In the genomic region with DNA sequence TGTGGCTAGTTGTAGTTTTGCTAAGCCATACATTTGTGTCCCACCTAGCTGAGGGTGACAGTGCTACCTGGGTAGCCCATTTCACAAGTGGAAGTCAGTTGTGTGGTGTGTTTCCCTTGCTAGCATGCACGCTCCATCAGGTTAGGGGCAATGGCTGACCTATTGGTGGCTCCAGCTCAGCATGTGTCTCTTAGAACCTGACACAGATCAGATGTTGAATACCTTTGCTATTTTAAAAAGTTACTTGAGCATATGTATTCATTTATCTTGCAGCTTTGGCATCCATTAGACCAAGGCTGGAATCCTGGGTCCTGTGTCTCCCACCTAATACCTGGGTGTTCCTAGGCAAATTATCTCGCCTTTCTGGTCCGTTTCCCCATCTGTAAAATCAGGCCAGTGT, we compare ENCODE assay signal across 19 cellular contexts. TPM values are rescaled to one million over a fixed set of nuclear protein-coding genes. Genes with fewer than 3 reads are reported as not detected.
DNase-seq lines count a peak whose midpoint lies in the region; ATAC-seq, FAIRE-seq and TF ChIP-seq lines count a peak whose summit lies in the region.
"Had no signal": no experiment of that assay in that cellular context is flagged by ENCODE, and none has a peak within 500 bp of the region (broad histone marks: within the 10 kb centered on the region; RNA-seq: fewer than 3 reads in every experiment).

No MANE protein-coding gene starts in this region.

- no peak overlapping the region for H3K4me3 ChIP-seq in AG04450 (ENCODE audit: low read depth, low read length)
- no peak overlapping the region for H3K4me3 ChIP-seq in bronchial epithelial cell (ENCODE audit: low read depth, low read length)
- H3K4me3 ChIP-seq in mesenchymal stem cell (ENCODE audit: insufficient read depth in 1 of 2, low read depth in 1 of 2, low read length in 2 of 2): no peak overlapping the region
- H3K4me3 ChIP-seq: A549, BLaER1, GM23248 had no signal

- peaks cover 3% of the 10 kb centered on the region for H3K4me1 Mint-ChIP-seq in activated CD4-positive, alpha-beta T cell treated with anti-CD3 and anti-CD28 coated beads, Interleukin-2, amount 10 ng/mL, durations not matched to agents 24 days and 14 days

- no peak for ATAC-seq in HG02970 (IDR thresholded peaks at IDR 0.05; ENCODE audit: low FRiP score, unreplicated experiment)
- ATAC-seq: A549, HepG2 had no signal

- H3K9me3 Mint-ChIP-seq in activated CD4-positive, alpha-beta T cell treated with anti-CD3 and anti-CD28 coated beads, Interleukin-2, amount 10 ng/mL, durations not matched to agents 24 days and 14 days: peaks cover 5% of the 10 kb centered on the region

- no peak overlapping the region for H3K4ac ChIP-seq in mesenchymal stem cell (ENCODE audit: low read depth in 1 of 2, low read length in 2 of 2)

- no peak overlapping the region for H2BK15ac ChIP-seq in mesenchymal stem cell (ENCODE audit: low read depth, poor library complexity, severe bottlenecking)

- POLR2A ChIA-PET in AG04450 (lab: Yijun Ruan, JAX): interaction anchor here (0.5 kb wide), 1 partner anchor 14 kb away, joined by 4 read pairs; no protein-coding TSS in a partner anchor

- H3K4me2 ChIP-seq in mesenchymal stem cell (ENCODE audit: low read length, poor library complexity, severe bottlenecking): no peak overlapping the region
- H3K4me2 ChIP-seq: A549, BLaER1 had no signal

- peak overlapping the region; percentile 4 for H4K8ac ChIP-seq in mesenchymal stem cell (ENCODE audit: low read length)

- no peak overlapping the region for H2BK5ac ChIP-seq in mesenchymal stem cell (ENCODE audit: low read depth, low read length, poor library complexity, severe bottlenecking)

- no peak overlapping the region for H2BK120ac ChIP-seq in mesenchymal stem cell (ENCODE audit: low read depth, low read length)

- no peak overlapping the region for H3K27ac Mint-ChIP-seq in activated CD4-positive, alpha-beta T cell treated with anti-CD3 and anti-CD28 coated beads, Interleukin-2, amount 10 ng/mL, durations not matched to agents 24 days and 14 days
- H3K27ac Mint-ChIP-seq: CD4-positive, alpha-beta memory T cell had no signal

- H3K4me3 Mint-ChIP-seq in activated CD4-positive, alpha-beta T cell treated with anti-CD3 and anti-CD28 coated beads, Interleukin-2, amount 10 ng/mL, durations not matched to agents 24 days and 14 days: no peak overlapping the region
- H3K4me3 Mint-ChIP-seq: CD14-positive monocyte; CD4-positive, alpha-beta memory T cell had no signal

- no peak overlapping the region for H3K9ac ChIP-seq in mesenchymal stem cell (ENCODE audit: low read length)
- H3K9ac ChIP-seq: BLaER1, GM23248 had no signal

- 100% methylated on average over 3 of the region's 3 CpGs for WGBS in mesenchymal stem cell

- CTCF ChIA-PET in AG04450 (lab: Charles Lee): no interaction called here

- no peak overlapping the region for H3K14ac ChIP-seq in mesenchymal stem cell (ENCODE audit: low read length in 2 of 2)

- no peaks in the 10 kb centered on the region for H3K36me3 ChIP-seq in bronchial epithelial cell (ENCODE audit: control insufficient read depth, insufficient read depth, low read length)
- peaks cover 9 to 10% of the 10 kb centered on the region in 2 experiments for H3K36me3 ChIP-seq in mesenchymal stem cell (ENCODE audit: control insufficient read depth in 1 of 2, insufficient read depth in 2 of 2, low read depth in 1 of 2, low read length in 2 of 2)

- H2AFZ ChIP-seq in mesenchymal stem cell (ENCODE audit: low read depth, low read length): no peak overlapping the region
- H2AFZ ChIP-seq: GM23248 had no signal

- H3K27me3 ChIP-seq in AG04450 (ENCODE audit: control insufficient read depth, insufficient read depth, low read length) (no peaks in the 10 kb centered on the region), bronchial epithelial cell (ENCODE audit: control insufficient read depth, insufficient read depth, low read length) (no peaks in the 10 kb centered on the region), mesenchymal stem cell (ENCODE audit: control insufficient read depth in 1 of 2, insufficient read depth in 1 of 2, low read length in 2 of 2) (no peaks in the 10 kb centered on the region)
- H3K27me3 ChIP-seq: BLaER1 had no signal

- H3K36me3 Mint-ChIP-seq in activated CD4-positive, alpha-beta T cell treated with anti-CD3 and anti-CD28 coated beads, Interleukin-2, amount 10 ng/mL, durations not matched to agents 24 days and 14 days (ENCODE audit: low read depth): no peaks in the 10 kb centered on the region

- H3K27me3 Mint-ChIP-seq in activated CD4-positive, alpha-beta T cell treated with anti-CD3 and anti-CD28 coated beads, Interleukin-2, amount 10 ng/mL, durations not matched to agents 24 days and 14 days: peaks cover 15% of the 10 kb centered on the region

- TF ChIP-seq CTCF in AG04450 (IDR thresholded peaks at IDR 0.05; ENCODE audit: low read depth, low read length) (no peak), bronchial epithelial cell (IDR thresholded peaks at IDR 0.05; ENCODE audit: insufficient read depth, low read length, severe bottlenecking) (no peak)

- no peak overlapping the region for H4K91ac ChIP-seq in mesenchymal stem cell (ENCODE audit: low read length)

- no peak overlapping the region for H3K18ac ChIP-seq in mesenchymal stem cell (ENCODE audit: low read depth in 1 of 2, low read length in 2 of 2)

- H3K4me1 ChIP-seq in mesenchymal stem cell (ENCODE audit: control insufficient read depth, insufficient read depth, low read depth, low read length): peaks cover 6% of the 10 kb centered on the region
- H3K4me1 ChIP-seq: A549, BLaER1 had no signal

- H2AK5ac ChIP-seq in mesenchymal stem cell (ENCODE audit: low read length, severe bottlenecking): no peak overlapping the region

- intact Hi-C loops in activated CD4-positive, alpha-beta T cell treated with anti-CD3 and anti-CD28 coated beads, Interleukin-2, amount 10 ng/mL, durations not matched to agents 24 days and 14 days (cut with micrococcal nuclease): no loop called here

- H3K23ac ChIP-seq in mesenchymal stem cell (ENCODE audit: low read length in 2 of 2): no peak overlapping the region

- peak; percentile 43 for DNase-seq in activated CD4-positive, alpha-beta T cell treated with anti-CD3 and anti-CD28 coated beads, Interleukin-2, amount 10 ng/mL, durations not matched to agents 24 days and 14 days
- DNase-seq in activated CD4-positive, alpha-beta T cell treated with anti-CD3 and anti-CD28 coated beads, Interleukin-2, amount 50 U/mL, for 4 hours: no peak
- DNase-seq in AG04450 (ENCODE audit: low read depth, low spot score): no peak
- DNase-seq in bronchial epithelial cell (ENCODE audit: low read depth): no peak
- no peak for DNase-seq in mesenchymal stem cell
- no peak for DNase-seq in NCI-H146 treated with DMSO at 0.1 percent for 48 hours (lab: John Stamatoyannopoulos, UW; ENCODE audit: unreplicated experiment)
- DNase-seq: CD4-positive, alpha-beta memory T cell; DMS153; DMS79; GDM1; GM23248 had no signal

- FAIRE-seq in bronchial epithelial cell (lab: Jason Lieb, UNC): peak; percentile 47
- FAIRE-seq: A549, GM12892, GM18507, HepG2 had no signal

- H2BK12ac ChIP-seq in mesenchymal stem cell (ENCODE audit: low read length in 2 of 2): peak overlapping the region in 1 of 2 experiments; percentile 31

- H3K27ac ChIP-seq in AG04450 (ENCODE audit: low read depth, low read length): peak overlapping the region; percentile 34
- H3K27ac ChIP-seq in mesenchymal stem cell (ENCODE audit: low read length, poor library complexity, severe bottlenecking): no peak overlapping the region
- H3K27ac ChIP-seq: 22Rv1, A549, BLaER1, GM23248 had no signal

- H3K9me3 ChIP-seq in AG04450 (ENCODE audit: control insufficient read depth, insufficient read depth, low read length): peaks cover 2% of the 10 kb centered on the region
- H3K9me3 ChIP-seq in mesenchymal stem cell (ENCODE audit: control insufficient read depth, low read length): peaks cover 8% of the 10 kb centered on the region

- peaks cover 42% of the 10 kb centered on the region for H3K79me1 ChIP-seq in mesenchymal stem cell (replicated peaks; ENCODE audit: low read length, poor library complexity, severe bottlenecking)

RNA-seq across cellular contexts. Expression of gene ZNF618, which starts 44.8 kb away (rescaled TPM):
- total RNA-seq in activated CD4-positive, alpha-beta T cell treated with anti-CD3 and anti-CD28 coated beads, Interleukin-2, amount 10 ng/mL, durations not matched to agents 24 days and 14 days: 0.14 and 0.19 TPM in 2 replicates
- polyA plus RNA-seq in AG04450 (2011; rRNA removed): 8.7 and 11.2 TPM in 2 replicates
- 16.4 and 21.0 TPM in 2 replicates for polyA minus RNA-seq in AG04450 (2011; rRNA and poly(A)+ RNA removed)
- total RNA-seq in bronchial epithelial cell: 1.3 and 1.6 TPM in 2 replicates
- polyA plus RNA-seq in mesenchymal stem cell (2013, experiment 1 of 2): 19.0 TPM
- polyA plus RNA-seq in mesenchymal stem cell (2013, experiment 2 of 2): 18.9 TPM
